Comparison of ENCODE assay signal across 8 cellular contexts in genomic region chr17:45131616-45132301, GRCh38. TPM values are rescaled to one million over a fixed set of nuclear protein-coding genes. Genes with fewer than 3 reads are reported as not detected.
DNase-seq lines count a peak whose midpoint lies in the region; ATAC-seq and TF ChIP-seq lines count a peak whose summit lies in the region.

No MANE protein-coding gene starts in this region.

- H3K9ac ChIP-seq in NT2/D1 (ENCODE audit: insufficient read length, low read depth): peak overlapping the region; percentile 85

- DNase-seq in DMS 273 (lab: John Stamatoyannopoulos, UW; ENCODE audit: unreplicated experiment): peak; percentile 86
- no peak for DNase-seq in DMS 273 treated with DMSO at 0.1 percent for 48 hours (lab: John Stamatoyannopoulos, UW)
- peak; percentile 22 for DNase-seq in NT2/D1 (ENCODE audit: low read depth, low spot score)
- peak; percentile 67 for DNase-seq in activated naive CD4-positive, alpha-beta T cell treated with anti-CD3 and anti-CD28 coated beads, Interleukin-2, amount 10 ng/mL, durations not matched to agents 7 days and 5 days
- no peak for DNase-seq in right atrium auricular region (ENCODE audit: low spot score)
- DNase-seq in sciatic nerve (ENCODE audit: low spot score): peak; percentile 83
- DNase-seq in NCI-H226: no peak
- no peak for DNase-seq in DMS114 treated with DMSO at 0.1 percent for 48 hours (lab: John Stamatoyannopoulos, UW; ENCODE audit: unreplicated experiment)

- H3K27ac Mint-ChIP-seq in activated naive CD4-positive, alpha-beta T cell treated with anti-CD3 and anti-CD28 coated beads, Interleukin-2, amount 10 ng/mL, durations not matched to agents 7 days and 5 days: no peak overlapping the region

- H3K4me3 ChIP-seq in NT2/D1 (ENCODE audit: insufficient read length, low read depth): peak overlapping the region; percentile 65
- H3K4me3 ChIP-seq in right atrium auricular region: peak overlapping the region; percentile 75 to 88

- peak; percentile 90 to 97 for TF ChIP-seq CTCF in right atrium auricular region (IDR thresholded peaks at IDR 0.05)

- H3K36me3 ChIP-seq in NT2/D1 (ENCODE audit: insufficient read depth, insufficient read length, low read length): peaks cover 17% of the 10 kb centered on the region
- no peaks in the 10 kb centered on the region for H3K36me3 ChIP-seq in right atrium auricular region

- H3K9me3 ChIP-seq in NT2/D1 (ENCODE audit: insufficient read depth, low read length) (peaks cover 17% of the 10 kb centered on the region; the same call in 1 of the 2 replicates), right atrium auricular region (no peaks in the 10 kb centered on the region)

- H3K36me3 Mint-ChIP-seq in activated naive CD4-positive, alpha-beta T cell treated with anti-CD3 and anti-CD28 coated beads, Interleukin-2, amount 10 ng/mL, durations not matched to agents 7 days and 5 days: peaks cover 1% of the 10 kb centered on the region

- intact Hi-C loops in sciatic nerve (cut with DNase I): loop anchor here (10.0 kb wide), 2 partner anchors 217 to 357 kb away; partner anchors contain the start of gene GFAP

- peaks cover 24% of the 10 kb centered on the region for H3K27me3 Mint-ChIP-seq in activated naive CD4-positive, alpha-beta T cell treated with anti-CD3 and anti-CD28 coated beads, Interleukin-2, amount 10 ng/mL, durations not matched to agents 7 days and 5 days

- H3K27ac ChIP-seq in right atrium auricular region: peak overlapping the region; percentile 95 to 98

- peaks cover 22% of the 10 kb centered on the region for H3K4me1 Mint-ChIP-seq in activated naive CD4-positive, alpha-beta T cell treated with anti-CD3 and anti-CD28 coated beads, Interleukin-2, amount 10 ng/mL, durations not matched to agents 7 days and 5 days

- no peak for ATAC-seq in sciatic nerve

- peak overlapping the region; percentile 57 for H3K4me3 Mint-ChIP-seq in activated naive CD4-positive, alpha-beta T cell treated with anti-CD3 and anti-CD28 coated beads, Interleukin-2, amount 10 ng/mL, durations not matched to agents 7 days and 5 days

- H3K4me1 ChIP-seq in NT2/D1 (ENCODE audit: insufficient read depth, insufficient read length) (peaks cover 35% of the 10 kb centered on the region), right atrium auricular region (peaks cover 0 to 64% of the 10 kb centered on the region in 2 donors)

- H3K9me3 Mint-ChIP-seq in activated naive CD4-positive, alpha-beta T cell treated with anti-CD3 and anti-CD28 coated beads, Interleukin-2, amount 10 ng/mL, durations not matched to agents 7 days and 5 days: no peaks in the 10 kb centered on the region

- CTCF ChIA-PET in activated naive CD4-positive, alpha-beta T cell treated with anti-CD3 and anti-CD28 coated beads, Interleukin-2, amount 10 ng/mL, durations not matched to agents 7 days and 5 days (lab: Charles Lee): interaction anchor here (1.1 to 7.8 kb wide), 2 partner anchors 46 to 64 kb away, joined by 3 to 193 read pairs; no protein-coding TSS in a partner anchor

- H3K27me3 ChIP-seq in NT2/D1 (ENCODE audit: insufficient read depth, insufficient read length) (no peaks in the 10 kb centered on the region), right atrium auricular region (no peaks in the 10 kb centered on the region)

RNA-seq across cellular contexts. Expression of gene PLCD3, which starts 0.6 kb away (rescaled TPM):
- total RNA-seq in right atrium auricular region: 100 to 1,000 TPM; 102 to 156 TPM
- 79.4 TPM for total RNA-seq in sciatic nerve

RNA-seq across cellular contexts. Expression of gene ACBD4, which starts 3.7 kb away (rescaled TPM):
- total RNA-seq in right atrium auricular region (1 to 10 TPM; 9.0 to 9.4 TPM), sciatic nerve (26.4 TPM)

RNA-seq across cellular contexts. Expression of gene HEXIM1, which starts 16.5 kb away (rescaled TPM):
- 10 to 100 TPM; 16.4 to 31.1 TPM for total RNA-seq in right atrium auricular region
- 39.1 TPM for total RNA-seq in sciatic nerve

RNA-seq across cellular contexts. Expression of gene HEXIM2, which starts 29.9 kb away (rescaled TPM):
- total RNA-seq in right atrium auricular region: 1 to 10 TPM; 3.1 to 6.8 TPM
- total RNA-seq in sciatic nerve: 6.8 TPM

Comparison
In these comparisons a context has a peak if more than half of its experiments do, and no peak if none do; other contexts are left out.
1. DNase-seq: peak in DMS 273 (single experiment), NT2/D1 (single experiment), activated naive CD4-positive, alpha-beta T cell treated with anti-CD3 and anti-CD28 coated beads, Interleukin-2, amount 10 ng/mL, durations not matched to agents 7 days and 5 days (single experiment) and sciatic nerve (single experiment); none in DMS 273 treated with DMSO at 0.1 percent for 48 hours (single experiment), right atrium auricular region (single experiment), NCI-H226 (single experiment) and DMS114 treated with DMSO at 0.1 percent for 48 hours (single experiment).